ENCODE assay signal across 2 cellular contexts in the genomic region with DNA sequence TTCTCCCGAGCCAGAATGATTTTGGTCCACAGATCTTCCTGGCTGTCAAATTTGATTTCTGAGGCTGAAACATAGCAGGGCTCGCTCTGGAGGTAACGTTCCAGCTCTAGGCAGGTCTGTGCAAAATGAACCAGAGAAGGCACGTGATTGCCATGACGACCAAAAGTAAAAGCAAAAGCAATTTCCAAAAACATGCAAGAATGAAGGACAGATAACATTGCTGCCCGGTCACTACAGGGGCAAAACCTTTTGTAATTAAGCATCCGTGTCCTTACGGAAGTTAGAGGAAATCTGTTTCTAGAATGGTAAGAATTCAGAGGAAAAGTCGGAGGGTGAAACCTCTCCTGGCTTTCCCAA.
TF ChIP-seq lines count a peak whose summit lies in the region.

No MANE protein-coding gene starts in this region.

TF ChIP-seq in A549, 52 proteins besides CTCF, POLR2A, EP300 and RAD21:
- no peak for TF ChIP-seq ZC3H11A (IDR thresholded peaks at IDR 0.05)
- TF ChIP-seq, protein P1, sequence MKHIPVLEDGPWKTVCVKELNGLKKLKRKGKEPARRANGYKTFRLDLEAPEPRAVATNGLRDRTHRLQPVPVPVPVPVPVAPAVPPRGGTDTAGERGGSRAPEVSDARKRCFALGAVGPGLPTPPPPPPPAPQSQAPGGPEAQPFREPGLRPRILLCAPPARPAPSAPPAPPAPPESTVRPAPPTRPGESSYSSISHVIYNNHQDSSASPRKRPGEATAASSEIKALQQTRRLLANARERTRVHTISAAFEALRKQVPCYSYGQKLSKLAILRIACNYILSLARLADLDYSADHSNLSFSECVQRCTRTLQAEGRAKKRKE (CRISPR knock-in tag; IDR thresholded peaks at IDR 0.05; ENCODE audit: low read depth): 0 out of 2 replicates have a peak, but pooled peaks have one; percentile 6
- TF ChIP-seq CHD2 (IDR thresholded peaks at IDR 0.05; ENCODE audit: low read length, partially characterized antibody): no peak
- TF ChIP-seq CBX2 (IDR thresholded peaks at IDR 0.05; ENCODE audit: borderline replicate concordance, low read depth): no peak
- no peak for TF ChIP-seq FOSL2 (IDR thresholded peaks at IDR 0.05)
- no peak for TF ChIP-seq FOSL2 (CRISPR knock-in tag; IDR thresholded peaks at IDR 0.05)
- TF ChIP-seq EHMT2 (IDR thresholded peaks at IDR 0.05; ENCODE audit: low read depth): no peak
- TF ChIP-seq, protein P2, sequence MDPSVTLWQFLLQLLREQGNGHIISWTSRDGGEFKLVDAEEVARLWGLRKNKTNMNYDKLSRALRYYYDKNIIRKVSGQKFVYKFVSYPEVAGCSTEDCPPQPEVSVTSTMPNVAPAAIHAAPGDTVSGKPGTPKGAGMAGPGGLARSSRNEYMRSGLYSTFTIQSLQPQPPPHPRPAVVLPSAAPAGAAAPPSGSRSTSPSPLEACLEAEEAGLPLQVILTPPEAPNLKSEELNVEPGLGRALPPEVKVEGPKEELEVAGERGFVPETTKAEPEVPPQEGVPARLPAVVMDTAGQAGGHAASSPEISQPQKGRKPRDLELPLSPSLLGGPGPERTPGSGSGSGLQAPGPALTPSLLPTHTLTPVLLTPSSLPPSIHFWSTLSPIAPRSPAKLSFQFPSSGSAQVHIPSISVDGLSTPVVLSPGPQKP (IDR thresholded peaks at IDR 0.05; ENCODE audit: low read depth, low read length): no peak
- peak; percentile 41; the same call in 1 of the 2 replicates for TF ChIP-seq RARB (CRISPR knock-in tag; IDR thresholded peaks at IDR 0.05)

TF ChIP-seq in K562, 482 proteins besides CTCF, POLR2A, EP300 and RAD21:
- no peak for TF ChIP-seq HDGF (IDR thresholded peaks at IDR 0.05)
- no peak for TF ChIP-seq ZNF282 (CRISPR knock-in tag; IDR thresholded peaks at IDR 0.05)
- no peak for TF ChIP-seq RBM34 (IDR thresholded peaks at IDR 0.05; ENCODE audit: borderline replicate concordance, insufficient read depth, low read length)
- TF ChIP-seq SP1 (CRISPR knock-in tag; IDR thresholded peaks at IDR 0.05): no peak
- TF ChIP-seq RFX1 (IDR thresholded peaks at IDR 0.05): peak; percentile 58
